In the genomic region with DNA sequence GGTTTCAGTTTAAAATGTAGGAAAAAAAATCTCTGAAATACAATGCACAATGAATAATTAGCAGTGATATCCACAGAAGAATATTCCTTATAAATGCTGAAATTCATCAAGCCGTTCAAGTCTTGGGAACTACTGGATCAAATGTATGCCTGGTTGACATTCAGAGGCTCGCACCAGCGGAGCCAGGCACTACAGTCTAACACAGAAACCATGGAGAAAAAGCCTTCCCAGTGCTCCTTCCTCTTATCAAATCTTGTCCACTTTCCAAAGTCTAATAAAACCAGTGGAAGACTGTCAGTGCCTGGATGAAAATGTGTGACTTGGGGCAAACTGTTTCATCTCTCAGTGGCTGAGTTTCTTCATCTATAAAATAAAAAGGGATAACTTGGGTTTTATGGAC, we compare ENCODE assay signal across 24 cellular contexts.
"Had no signal": no experiment of that assay in that cellular context is flagged by ENCODE, and none has a peak within 500 bp of the region (broad histone marks: within the 10 kb centered on the region; RNA-seq: fewer than 3 reads in every experiment).

No MANE protein-coding gene starts in this region.

- ATAC-seq: foreskin keratinocyte, left ventricle myocardium superior, mucosa of descending colon had no signal

- H3K9me3 ChIP-seq: mucosa of descending colon, SK-N-SH, spleen, testis had no signal

- H3K27ac ChIP-seq: foreskin keratinocyte, spleen, testis had no signal

- H3K9me3 Mint-ChIP-seq: activated naive CD4-positive, alpha-beta T cell treated with anti-CD3 and anti-CD28 coated beads, Interleukin-2, amount 10 ng/mL, durations not matched to agents 7 days and 5 days; brain; dendritic cell treated with granulocyte-macrophage colony-stimulating factor and Interleukin-4, amounts not matched to agents 40 ng/mL and 50 ng/mL, for 4 days; neural crest cell; type B pancreatic cell had no signal

- DNase-seq: activated CD4-positive, alpha-beta T cell treated with anti-CD3 and anti-CD28 coated beads for 1 hour; activated CD4-positive, alpha-beta T cell treated with anti-CD3 and anti-CD28 coated beads, Interleukin-2, amount 50 U/mL, for 48 hours; activated CD8-positive, alpha-beta memory T cell treated with anti-CD3 and anti-CD28 coated beads, Interleukin-2, amount 50 U/mL, for 48 hours; activated effector memory CD4-positive, alpha-beta T cell treated with anti-CD3 and anti-CD28 coated beads, Interleukin-2, amount 50 U/mL, for 16 hours; activated naive CD4-positive, alpha-beta T cell treated with anti-CD3 and anti-CD28 coated beads, Interleukin-2, amount 10 ng/mL, durations not matched to agents 7 days and 5 days; activated T-cell treated with anti-CD3 and anti-CD28 coated beads, Interleukin-2, amount 50 U/mL, for 48 hours; caudate nucleus; effector CD4-positive, alpha-beta T cell; foreskin keratinocyte; hippocampal formation; left ventricle myocardium superior; mammary epithelial cell; mucosa of descending colon; occipital lobe; retina; SK-N-SH; spleen; stimulated activated CD4-positive, alpha-beta T cell treated with anti-CD3 and anti-CD28 coated beads, Interleukin-4, amount 100 ng/mL, for 1 hour; stimulated activated naive CD4-positive, alpha-beta T cell; testis had no signal

- H3K9ac ChIP-seq: SK-N-SH had no signal

- H3K4me1 Mint-ChIP-seq: activated naive CD4-positive, alpha-beta T cell treated with anti-CD3 and anti-CD28 coated beads, Interleukin-2, amount 10 ng/mL, durations not matched to agents 7 days and 5 days; neural crest cell had no signal

- H3K4me1 ChIP-seq: spleen, testis had no signal

- H3K27me3 ChIP-seq: foreskin keratinocyte, spleen, testis had no signal

- H3K4me3 Mint-ChIP-seq: activated naive CD4-positive, alpha-beta T cell treated with anti-CD3 and anti-CD28 coated beads, Interleukin-2, amount 10 ng/mL, durations not matched to agents 7 days and 5 days; brain; dendritic cell treated with granulocyte-macrophage colony-stimulating factor and Interleukin-4, amounts not matched to agents 40 ng/mL and 50 ng/mL, for 4 days; neural crest cell; type B pancreatic cell had no signal

- H3K27me3 Mint-ChIP-seq: activated naive CD4-positive, alpha-beta T cell treated with anti-CD3 and anti-CD28 coated beads, Interleukin-2, amount 10 ng/mL, durations not matched to agents 7 days and 5 days; brain; dendritic cell treated with granulocyte-macrophage colony-stimulating factor and Interleukin-4, amounts not matched to agents 40 ng/mL and 50 ng/mL, for 4 days had no signal

- H3K27ac Mint-ChIP-seq: activated naive CD4-positive, alpha-beta T cell treated with anti-CD3 and anti-CD28 coated beads, Interleukin-2, amount 10 ng/mL, durations not matched to agents 7 days and 5 days; dendritic cell treated with granulocyte-macrophage colony-stimulating factor and Interleukin-4, amounts not matched to agents 40 ng/mL and 50 ng/mL, for 4 days; type B pancreatic cell had no signal

- H3K4me3 ChIP-seq: mucosa of descending colon, spleen, testis had no signal
